Comparison of ENCODE assay signal across 1 cellular context in genomic region chr2:21019678-21020021, GRCh38.
TF ChIP-seq lines count a peak whose summit lies in the region.

No MANE protein-coding gene starts in this region.

TF ChIP-seq in HepG2, 621 proteins besides CTCF, POLR2A, EP300 and RAD21 (continued from another document and continues in another):
- no peak for TF ChIP-seq HMGXB3 (CRISPR knock-in tag; IDR thresholded peaks at IDR 0.05; ENCODE audit: borderline replicate concordance)
- TF ChIP-seq ELF4 (CRISPR knock-in tag; IDR thresholded peaks at IDR 0.05; ENCODE audit: borderline replicate concordance): no peak
- TF ChIP-seq RFXANK (CRISPR knock-in tag; IDR thresholded peaks at IDR 0.05): no peak
- peak; percentile 24; the same call in 1 of the 2 replicates for TF ChIP-seq POLR2G (IDR thresholded peaks at IDR 0.05; ENCODE audit: low read depth, low read length)
- no peak for TF ChIP-seq RARA (CRISPR knock-in tag; IDR thresholded peaks at IDR 0.05)
- peak; percentile 96 for TF ChIP-seq AGO2 (optimal IDR thresholded peaks at IDR 0.05; ENCODE audit: low read depth, low read length)
- TF ChIP-seq CERS6 (CRISPR knock-in tag; IDR thresholded peaks at IDR 0.05): no peak
- TF ChIP-seq XRCC5 (optimal IDR thresholded peaks at IDR 0.05; ENCODE audit: low read length): no peak
- no peak for TF ChIP-seq SALL1 (CRISPR knock-in tag; IDR thresholded peaks at IDR 0.05)
- TF ChIP-seq, protein P1, sequence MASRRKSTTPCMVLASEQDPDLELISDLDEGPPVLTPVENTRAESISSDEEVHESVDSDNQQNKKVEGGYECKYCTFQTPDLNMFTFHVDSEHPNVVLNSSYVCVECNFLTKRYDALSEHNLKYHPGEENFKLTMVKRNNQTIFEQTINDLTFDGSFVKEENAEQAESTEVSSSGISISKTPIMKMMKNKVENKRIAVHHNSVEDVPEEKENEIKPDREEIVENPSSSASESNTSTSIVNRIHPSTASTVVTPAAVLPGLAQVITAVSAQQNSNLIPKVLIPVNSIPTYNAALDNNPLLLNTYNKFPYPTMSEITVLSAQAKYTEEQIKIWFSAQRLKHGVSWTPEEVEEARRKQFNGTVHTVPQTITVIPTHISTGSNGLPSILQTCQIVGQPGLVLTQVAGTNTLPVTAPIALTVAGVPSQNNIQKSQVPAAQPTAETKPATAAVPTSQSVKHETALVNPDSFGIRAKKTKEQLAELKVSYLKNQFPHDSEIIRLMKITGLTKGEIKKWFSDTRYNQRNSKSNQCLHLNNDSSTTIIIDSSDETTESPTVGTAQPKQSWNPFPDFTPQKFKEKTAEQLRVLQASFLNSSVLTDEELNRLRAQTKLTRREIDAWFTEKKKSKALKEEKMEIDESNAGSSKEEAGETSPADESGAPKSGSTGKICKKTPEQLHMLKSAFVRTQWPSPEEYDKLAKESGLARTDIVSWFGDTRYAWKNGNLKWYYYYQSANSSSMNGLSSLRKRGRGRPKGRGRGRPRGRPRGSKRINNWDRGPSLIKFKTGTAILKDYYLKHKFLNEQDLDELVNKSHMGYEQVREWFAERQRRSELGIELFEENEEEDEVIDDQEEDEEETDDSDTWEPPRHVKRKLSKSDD (CRISPR knock-in tag; IDR thresholded peaks at IDR 0.05; ENCODE audit: low read depth): 0 out of 2 replicates have a peak, but pooled peaks have one; percentile 9
- no peak for TF ChIP-seq SIN3A (IDR thresholded peaks at IDR 0.05; ENCODE audit: borderline replicate concordance, low read depth, low read length)
- TF ChIP-seq, protein P2, sequence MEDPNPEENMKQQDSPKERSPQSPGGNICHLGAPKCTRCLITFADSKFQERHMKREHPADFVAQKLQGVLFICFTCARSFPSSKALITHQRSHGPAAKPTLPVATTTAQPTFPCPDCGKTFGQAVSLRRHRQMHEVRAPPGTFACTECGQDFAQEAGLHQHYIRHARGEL (CRISPR knock-in tag; IDR thresholded peaks at IDR 0.05): no peak
- no peak for TF ChIP-seq MATR3 (CRISPR knock-in tag; IDR thresholded peaks at IDR 0.05)
- peak; percentile 62 for TF ChIP-seq U2AF1 (optimal IDR thresholded peaks at IDR 0.05; ENCODE audit: low read depth, low read length)
- TF ChIP-seq GTF2F1 (IDR thresholded peaks at IDR 0.05; ENCODE audit: low read length): no peak
- TF ChIP-seq POLR2AphosphoS2 (IDR thresholded peaks at IDR 0.05; ENCODE audit: low read depth, low read length): 0 out of 2 replicates have a peak, but pooled peaks have one; percentile 32
- no peak for TF ChIP-seq MYNN (CRISPR knock-in tag; IDR thresholded peaks at IDR 0.05; ENCODE audit: low read depth)
- no peak for TF ChIP-seq ZNF781 (CRISPR knock-in tag; IDR thresholded peaks at IDR 0.05; ENCODE audit: borderline replicate concordance, not compliant biosample characterization)
- TF ChIP-seq, protein P3, sequence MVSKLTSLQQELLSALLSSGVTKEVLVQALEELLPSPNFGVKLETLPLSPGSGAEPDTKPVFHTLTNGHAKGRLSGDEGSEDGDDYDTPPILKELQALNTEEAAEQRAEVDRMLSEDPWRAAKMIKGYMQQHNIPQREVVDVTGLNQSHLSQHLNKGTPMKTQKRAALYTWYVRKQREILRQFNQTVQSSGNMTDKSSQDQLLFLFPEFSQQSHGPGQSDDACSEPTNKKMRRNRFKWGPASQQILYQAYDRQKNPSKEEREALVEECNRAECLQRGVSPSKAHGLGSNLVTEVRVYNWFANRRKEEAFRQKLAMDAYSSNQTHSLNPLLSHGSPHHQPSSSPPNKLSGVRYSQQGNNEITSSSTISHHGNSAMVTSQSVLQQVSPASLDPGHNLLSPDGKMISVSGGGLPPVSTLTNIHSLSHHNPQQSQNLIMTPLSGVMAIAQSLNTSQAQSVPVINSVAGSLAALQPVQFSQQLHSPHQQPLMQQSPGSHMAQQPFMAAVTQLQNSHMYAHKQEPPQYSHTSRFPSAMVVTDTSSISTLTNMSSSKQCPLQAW (CRISPR knock-in tag; IDR thresholded peaks at IDR 0.05): no peak
- TF ChIP-seq FOXO1 (CRISPR knock-in tag; IDR thresholded peaks at IDR 0.05): no peak
- no peak for TF ChIP-seq ARHGAP35 (CRISPR knock-in tag; IDR thresholded peaks at IDR 0.05; ENCODE audit: borderline replicate concordance)
- peak; percentile 28; the same call in 1 of the 2 replicates for TF ChIP-seq ZNF558 (CRISPR knock-in tag; IDR thresholded peaks at IDR 0.05; ENCODE audit: borderline replicate concordance)
- no peak for TF ChIP-seq ZNF570 (CRISPR knock-in tag; IDR thresholded peaks at IDR 0.05; ENCODE audit: borderline replicate concordance)
- 0 out of 2 replicates have a peak, but pooled peaks have one; percentile 3 for TF ChIP-seq MEIS2 (CRISPR knock-in tag; IDR thresholded peaks at IDR 0.05)
- TF ChIP-seq TGIF2 (CRISPR knock-in tag; IDR thresholded peaks at IDR 0.05): peak; percentile 34; the same call in 1 of the 2 replicates
- TF ChIP-seq FLYWCH1 (CRISPR knock-in tag; IDR thresholded peaks at IDR 0.05): no peak
- TF ChIP-seq KLF12 (CRISPR knock-in tag; IDR thresholded peaks at IDR 0.05; ENCODE audit: borderline replicate concordance): no peak
- TF ChIP-seq FOXP4 (CRISPR knock-in tag; IDR thresholded peaks at IDR 0.05): no peak
- TF ChIP-seq ZNF20 (CRISPR knock-in tag; IDR thresholded peaks at IDR 0.05): no peak
- no peak for TF ChIP-seq SIN3B (IDR thresholded peaks at IDR 0.05; ENCODE audit: low read length)
- TF ChIP-seq MNT (IDR thresholded peaks at IDR 0.05): no peak
- no peak for TF ChIP-seq ZBTB1 (CRISPR knock-in tag; IDR thresholded peaks at IDR 0.05; ENCODE audit: borderline replicate concordance)
- no peak for TF ChIP-seq NFIB (CRISPR knock-in tag; IDR thresholded peaks at IDR 0.05; ENCODE audit: borderline replicate concordance)
- TF ChIP-seq, protein P4, sequence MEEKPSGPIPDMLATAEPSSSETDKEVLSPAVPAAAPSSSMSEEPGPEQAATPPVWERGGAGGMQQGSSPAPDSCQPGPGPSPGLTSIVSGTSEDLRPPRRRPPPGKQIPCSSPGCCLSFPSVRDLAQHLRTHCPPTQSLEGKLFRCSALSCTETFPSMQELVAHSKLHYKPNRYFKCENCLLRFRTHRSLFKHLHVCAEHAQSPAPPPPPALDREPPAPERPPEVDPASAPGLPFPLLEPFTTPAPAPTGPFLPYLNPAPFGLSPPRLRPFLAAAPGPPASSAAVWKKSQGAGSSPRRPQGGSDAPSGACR (CRISPR knock-in tag; IDR thresholded peaks at IDR 0.05): 0 out of 2 replicates have a peak, but pooled peaks have one; percentile 25
- TF ChIP-seq, protein P5, sequence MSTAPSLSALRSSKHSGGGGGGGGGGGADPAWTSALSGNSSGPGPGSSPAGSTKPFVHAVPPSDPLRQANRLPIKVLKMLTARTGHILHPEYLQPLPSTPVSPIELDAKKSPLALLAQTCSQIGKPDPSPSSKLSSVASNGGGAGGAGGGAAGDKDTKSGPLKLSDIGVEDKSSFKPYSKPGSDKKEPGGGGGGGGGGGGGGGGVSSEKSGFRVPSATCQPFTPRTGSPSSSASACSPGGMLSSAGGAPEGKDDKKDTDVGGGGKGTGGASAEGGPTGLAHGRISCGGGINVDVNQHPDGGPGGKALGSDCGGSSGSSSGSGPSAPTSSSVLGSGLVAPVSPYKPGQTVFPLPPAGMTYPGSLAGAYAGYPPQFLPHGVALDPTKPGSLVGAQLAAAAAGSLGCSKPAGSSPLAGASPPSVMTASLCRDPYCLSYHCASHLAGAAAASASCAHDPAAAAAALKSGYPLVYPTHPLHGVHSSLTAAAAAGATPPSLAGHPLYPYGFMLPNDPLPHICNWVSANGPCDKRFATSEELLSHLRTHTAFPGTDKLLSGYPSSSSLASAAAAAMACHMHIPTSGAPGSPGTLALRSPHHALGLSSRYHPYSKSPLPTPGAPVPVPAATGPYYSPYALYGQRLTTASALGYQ (CRISPR knock-in tag; IDR thresholded peaks at IDR 0.05): no peak
- TF ChIP-seq, protein P6, sequence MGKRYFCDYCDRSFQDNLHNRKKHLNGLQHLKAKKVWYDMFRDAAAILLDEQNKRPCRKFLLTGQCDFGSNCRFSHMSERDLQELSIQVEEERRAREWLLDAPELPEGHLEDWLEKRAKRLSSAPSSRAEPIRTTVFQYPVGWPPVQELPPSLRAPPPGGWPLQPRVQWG (CRISPR knock-in tag; IDR thresholded peaks at IDR 0.05; ENCODE audit: borderline replicate concordance, low read depth): no peak
- peak; percentile 10 for TF ChIP-seq CENPT (CRISPR knock-in tag; IDR thresholded peaks at IDR 0.05; ENCODE audit: low read depth)
